ENCODE assay signal across 23 cellular contexts in genomic region chr9:98219364-98219716, GRCh38. TPM values are rescaled to one million over a fixed set of nuclear protein-coding genes. Genes with fewer than 3 reads are reported as not detected.
A peak's percentile ranks its signal among the peaks of the same experiment; 100 is the strongest.
DNase-seq lines count a peak whose midpoint lies in the region; ATAC-seq and TF ChIP-seq lines count a peak whose summit lies in the region.
"Had no signal": no experiment of that assay in that cellular context is flagged by ENCODE, and none has a peak within 500 bp of the region (broad histone marks: within the 10 kb centered on the region; RNA-seq: fewer than 3 reads in every experiment).

No MANE protein-coding gene starts in this region.

- no peaks in the 10 kb centered on the region for H4K20me1 ChIP-seq in neural progenitor cell (ENCODE audit: low read depth)

- H3K27ac ChIP-seq in AG04450 (ENCODE audit: low read depth, low read length): peak overlapping the region; percentile 49
- H3K27ac ChIP-seq in neural progenitor cell: no peak overlapping the region
- H3K27ac ChIP-seq: BLaER1 treated with 17β-estradiol and CSF1 and Interleukin-3, amounts not matched to agents 10 nM and 100 nM had no signal

- H3K79me2 ChIP-seq in neural progenitor cell (ENCODE audit: low read depth): no peaks in the 10 kb centered on the region

- ATAC-seq in GM21447 (IDR thresholded peaks at IDR 0.05; ENCODE audit: unreplicated experiment): no peak
- ATAC-seq: effector memory CD8-positive, alpha-beta T cell; left colon; mucosa of descending colon had no signal

- H3K4me1 Mint-ChIP-seq in neural progenitor cell: peaks cover 40% of the 10 kb centered on the region

- CTCF ChIA-PET in AG04450 (lab: Charles Lee): interaction anchor here (1.5 kb wide), 1 partner anchor 14 kb away, joined by 4 read pairs; no protein-coding TSS in a partner anchor

- peaks cover 6% of the 10 kb centered on the region for H3F3A ChIP-seq in neural progenitor cell (ENCODE audit: low read depth)

- TF ChIP-seq POLR2A in lower leg skin (IDR thresholded peaks at IDR 0.05): no peak

- POLR2A ChIA-PET in AG04450 (lab: Yijun Ruan, JAX): no interaction called here

- peaks cover 5% of the 10 kb centered on the region for H3K27me3 Mint-ChIP-seq in neural progenitor cell (ENCODE audit: insufficient read depth, low read depth)
- H3K27me3 Mint-ChIP-seq: activated T-cell treated with anti-CD3 and anti-CD28 coated beads, Interleukin-2, amount 50 U/mL, for 24 hours; effector memory CD8-positive, alpha-beta T cell; stimulated activated naive CD8-positive, alpha-beta T cell treated with anti-CD3 and anti-CD28 coated beads, Interleukin-15, Interleukin-2, amounts not matched to agents 100 ng/mL and 50 ng/mL, for 24 hours had no signal

- TF ChIP-seq CTCF in AG04450 (IDR thresholded peaks at IDR 0.05; ENCODE audit: low read depth, low read length) (no peak), epithelial cell of esophagus (IDR thresholded peaks at IDR 0.05; ENCODE audit: insufficient read depth, low read depth, low read length, missing control alignments) (no peak), neural progenitor cell (IDR thresholded peaks at IDR 0.05) (no peak), lower leg skin (IDR thresholded peaks at IDR 0.05) (no peak)

- H2AFZ ChIP-seq in neural progenitor cell (replicated peaks): no peak overlapping the region

- WGBS in lower leg skin, 2 donors: 92% methylated on average over 7 of the region's 7 CpGs

- peak overlapping the region; percentile 50 for H3K4me2 ChIP-seq in neural progenitor cell
- H3K4me2 ChIP-seq: BLaER1 treated with 17β-estradiol and CSF1 and Interleukin-3, amounts not matched to agents 10 nM and 100 nM had no signal

- H3K9me3 ChIP-seq in AG04450 (ENCODE audit: control insufficient read depth, insufficient read depth, low read length) (no peaks in the 10 kb centered on the region), neural progenitor cell (ENCODE audit: low read depth) (no peaks in the 10 kb centered on the region)
- H3K9me3 ChIP-seq: mucosa of descending colon had no signal

- H3K36me3 Mint-ChIP-seq in neural progenitor cell: no peaks in the 10 kb centered on the region

- H3K4me1 ChIP-seq in neural progenitor cell: peaks cover 7% of the 10 kb centered on the region

- H3K4me3 Mint-ChIP-seq in neural progenitor cell: no peak overlapping the region
- H3K4me3 Mint-ChIP-seq: activated T-cell treated with anti-CD3 and anti-CD28 coated beads, Interleukin-2, amount 50 U/mL, for 24 hours; effector memory CD8-positive, alpha-beta T cell; neural crest cell; stimulated activated naive CD8-positive, alpha-beta T cell treated with anti-CD3 and anti-CD28 coated beads, Interleukin-15, Interleukin-2, amounts not matched to agents 100 ng/mL and 50 ng/mL, for 24 hours had no signal

- no peaks in the 10 kb centered on the region for H3K36me3 ChIP-seq in neural progenitor cell

- no peak for DNase-seq in AG04450 (ENCODE audit: low read depth, low spot score)
- DNase-seq in NCI-H2029 treated with DMSO at 0.1 percent for 48 hours (lab: John Stamatoyannopoulos, UW): peak; percentile 55
- peak; percentile 76 for DNase-seq in epithelial cell of esophagus (ENCODE audit: low read depth)
- DNase-seq in neural progenitor cell (ENCODE audit: low spot score): no peak
- DNase-seq in lower leg skin (ENCODE audit: low spot score in 2 of 2): no peak
- no peak for DNase-seq in head of caudate nucleus
- DNase-seq in GOT3 (lab: John Stamatoyannopoulos, UW): no peak
- DNase-seq: activated CD4-positive, alpha-beta T cell treated with anti-CD3 and anti-CD28 coated beads for 1 hour; activated naive CD4-positive, alpha-beta T cell treated with Interleukin-2 at 50 U/mL for 16 hours; activated T-cell treated with anti-CD3 and anti-CD28 coated beads, Interleukin-2, amount 50 U/mL, for 24 hours; central memory CD4-positive, alpha-beta T cell; effector memory CD8-positive, alpha-beta T cell; GDM1; left colon; mucosa of descending colon; NCI-H526; small intestine; stimulated activated CD4-positive, alpha-beta T cell treated with anti-CD3 and anti-CD28 coated beads, Interleukin-4, amount 100 ng/mL, for 1 hour; SW 1271 had no signal

- H3K9me3 Mint-ChIP-seq in neural progenitor cell: no peaks in the 10 kb centered on the region
- H3K9me3 Mint-ChIP-seq: activated T-cell treated with anti-CD3 and anti-CD28 coated beads, Interleukin-2, amount 50 U/mL, for 24 hours; effector memory CD8-positive, alpha-beta T cell; neural crest cell; stimulated activated naive CD8-positive, alpha-beta T cell treated with anti-CD3 and anti-CD28 coated beads, Interleukin-15, Interleukin-2, amounts not matched to agents 100 ng/mL and 50 ng/mL, for 24 hours had no signal

- no peak overlapping the region for H3K27ac Mint-ChIP-seq in neural progenitor cell
- H3K27ac Mint-ChIP-seq: activated T-cell treated with anti-CD3 and anti-CD28 coated beads, Interleukin-2, amount 50 U/mL, for 24 hours; effector memory CD8-positive, alpha-beta T cell; stimulated activated naive CD8-positive, alpha-beta T cell treated with anti-CD3 and anti-CD28 coated beads, Interleukin-15, Interleukin-2, amounts not matched to agents 100 ng/mL and 50 ng/mL, for 24 hours had no signal

- no peak overlapping the region for H3K9ac ChIP-seq in neural progenitor cell
- H3K9ac ChIP-seq: BLaER1 treated with 17β-estradiol and CSF1 and Interleukin-3, amounts not matched to agents 10 nM and 100 nM had no signal

- H3K27me3 ChIP-seq in AG04450 (ENCODE audit: control insufficient read depth, insufficient read depth, low read length) (no peaks in the 10 kb centered on the region), neural progenitor cell (no peaks in the 10 kb centered on the region)
- H3K27me3 ChIP-seq: BLaER1 treated with 17β-estradiol and CSF1 and Interleukin-3, amounts not matched to agents 10 nM and 100 nM had no signal

- intact Hi-C loops in lower leg skin (cut with DNase I; ENCODE audit: low total_unique reads): no loop called here
- intact Hi-C loops in head of caudate nucleus (cut with DNase I): no loop called here

- H3K4me3 ChIP-seq in AG04450 (ENCODE audit: low read depth, low read length): no peak overlapping the region
- H3K4me3 ChIP-seq in epithelial cell of esophagus (ENCODE audit: low read length): no peak overlapping the region
- H3K4me3 ChIP-seq in neural progenitor cell: no peak overlapping the region
- no peak overlapping the region for H3K4me3 ChIP-seq in lower leg skin (ENCODE audit: low read depth, poor library complexity, severe bottlenecking)
- H3K4me3 ChIP-seq: BLaER1 treated with 17β-estradiol and CSF1 and Interleukin-3, amounts not matched to agents 10 nM and 100 nM; mucosa of descending colon had no signal

RNA-seq across cellular contexts. Expression of gene CORO2A, which starts 26.9 kb away (rescaled TPM):
- 1.4 TPM in 2 replicates for polyA plus RNA-seq in AG04450 (2011; rRNA removed)
- polyA minus RNA-seq in AG04450 (2011; rRNA and poly(A)+ RNA removed): 1.9 and 2.4 TPM in 2 replicates
- total RNA-seq in neural progenitor cell (ENCODE audit: low replicate concordance) (2.4 and 3.6 TPM in 2 replicates), lower leg skin (10 to 100 TPM; 20.8 to 31.4 (median 25.4) TPM)

RNA-seq across cellular contexts. Expression of gene TBC1D2, which starts 36.1 kb away (rescaled TPM):
- 17.2 and 21.9 TPM in 2 replicates for polyA plus RNA-seq in AG04450 (2011; rRNA removed)
- polyA minus RNA-seq in AG04450 (2011; rRNA and poly(A)+ RNA removed): 22.3 and 27.7 TPM in 2 replicates
- total RNA-seq in neural progenitor cell (ENCODE audit: low replicate concordance) (0.41 and 1.3 TPM in 2 replicates), lower leg skin (10 to 100 TPM; 35.4 to 56.3 (median 45.9) TPM)

Comparison
In these comparisons a context has a peak if more than half of its experiments do, and no peak if none do; other contexts are left out.
1. DNase-seq: peak in NCI-H2029 treated with DMSO at 0.1 percent for 48 hours (single experiment) and epithelial cell of esophagus (single experiment); none in AG04450 (single experiment), neural progenitor cell (single experiment), lower leg skin (0 of 2), head of caudate nucleus (0 of 42) and GOT3 (single experiment).
2. RNA of gene TBC1D2, which starts 36.1 kb away (total RNA-seq): 35.4 to 56.3 TPM in lower leg skin; 0.41 to 1.3 TPM in neural progenitor cell; every median in the first group is over 10 times any median in the second.